In genomic region chr5:502325-503079, GRCh38 we compare ENCODE assay signal across 25 cellular contexts. TPM values are rescaled to one million over a fixed set of nuclear protein-coding genes. Genes with fewer than 3 reads are reported as not detected.
A peak's percentile ranks its signal among the peaks of the same experiment; 100 is the strongest.
DNase-seq lines count a peak whose midpoint lies in the region; ATAC-seq and TF ChIP-seq lines count a peak whose summit lies in the region.
"Had no signal": no experiment of that assay in that cellular context is flagged by ENCODE, and none has a peak within 500 bp of the region (broad histone marks: within the 10 kb centered on the region; RNA-seq: fewer than 3 reads in every experiment).

No MANE protein-coding gene starts in this region.

- no peak for TF ChIP-seq CTCF in upper lobe of right lung (IDR thresholded peaks at IDR 0.05)
- no peak for TF ChIP-seq CTCF in Peyer's patch (IDR thresholded peaks at IDR 0.05)

- peak; percentile 62 for ATAC-seq in upper lobe of right lung
- ATAC-seq: pancreas, PC-3 had no signal

- DNase-seq in NCI-H82 (lab: John Stamatoyannopoulos, UW) (peak; percentile 23), NCI-H82 treated with DMSO at 0.1 percent for 48 hours (lab: John Stamatoyannopoulos, UW; ENCODE audit: unreplicated experiment) (no peak), SK-MEL-5 (ENCODE audit: low read depth, low spot score) (peak; percentile 32), islet precursor cell (peak; percentile 73), upper lobe of right lung (no peak), Peyer's patch (no peak), NCI-H2107 (lab: John Stamatoyannopoulos, UW) (no peak)
- DNase-seq in activated T-helper 1 cell treated with anti-CD3 and anti-CD28 coated beads, Interleukin-12 subunit alpha, Interleukin-12 subunit beta, Interleukin-2, Interleukin-4 antibody, amounts not matched to agents 30 ng/mL and 10 ng/mL and 1 ng/mL, durations not matched to agents 14 hours and 24 hours and 36 hours (ENCODE audit: low spot score) = no peak
- DNase-seq: activated CD4-positive, alpha-beta memory T cell treated with anti-CD3 and anti-CD28 coated beads, Interleukin-2, amount 10 ng/mL, durations not matched to agents 7 days and 5 days; activated CD4-positive, CD25-positive, alpha-beta regulatory T cell; activated naive CD4-positive, alpha-beta T cell treated with anti-CD3 and anti-CD28 coated beads, Interleukin-2, amount 10 ng/mL, durations not matched to agents 7 days and 5 days; activated T-cell treated with anti-CD3 and anti-CD28 coated beads, Interleukin-2, amount 50 U/mL, for 1 hour; HCEC 1CT; heart left ventricle; mammary epithelial cell; NCI-H1930; PC-3; sigmoid colon; SK-N-SH; stimulated activated naive CD4-positive, alpha-beta T cell treated with Interleukin-2 at 50 U/mL for 16 hours had no signal

- no peak overlapping the region for H3K4me3 Mint-ChIP-seq in activated T-helper 1 cell treated with anti-CD3 and anti-CD28 coated beads, Interleukin-12 subunit alpha, Interleukin-12 subunit beta, Interleukin-2, Interleukin-4 antibody, amounts not matched to agents 30 ng/mL and 10 ng/mL and 1 ng/mL, durations not matched to agents 14 hours and 24 hours and 36 hours
- H3K4me3 Mint-ChIP-seq: activated CD4-positive, alpha-beta memory T cell treated with anti-CD3 and anti-CD28 coated beads, Interleukin-2, amount 10 ng/mL, durations not matched to agents 7 days and 5 days; activated naive CD4-positive, alpha-beta T cell treated with anti-CD3 and anti-CD28 coated beads, Interleukin-2, amount 10 ng/mL, durations not matched to agents 7 days and 5 days; IgD-negative memory B cell had no signal

- no peak overlapping the region for H3K27ac Mint-ChIP-seq in activated T-helper 1 cell treated with anti-CD3 and anti-CD28 coated beads, Interleukin-12 subunit alpha, Interleukin-12 subunit beta, Interleukin-2, Interleukin-4 antibody, amounts not matched to agents 30 ng/mL and 10 ng/mL and 1 ng/mL, durations not matched to agents 14 hours and 24 hours and 36 hours
- H3K27ac Mint-ChIP-seq: activated CD4-positive, alpha-beta memory T cell treated with anti-CD3 and anti-CD28 coated beads, Interleukin-2, amount 10 ng/mL, durations not matched to agents 7 days and 5 days; activated naive CD4-positive, alpha-beta T cell treated with anti-CD3 and anti-CD28 coated beads, Interleukin-2, amount 10 ng/mL, durations not matched to agents 7 days and 5 days; IgD-negative memory B cell had no signal

- H3K4me1 Mint-ChIP-seq in activated T-helper 1 cell treated with anti-CD3 and anti-CD28 coated beads, Interleukin-12 subunit alpha, Interleukin-12 subunit beta, Interleukin-2, Interleukin-4 antibody, amounts not matched to agents 30 ng/mL and 10 ng/mL and 1 ng/mL, durations not matched to agents 14 hours and 24 hours and 36 hours (ENCODE audit: low read depth) = no peaks in the 10 kb centered on the region
- H3K4me1 Mint-ChIP-seq: activated CD4-positive, alpha-beta memory T cell treated with anti-CD3 and anti-CD28 coated beads, Interleukin-2, amount 10 ng/mL, durations not matched to agents 7 days and 5 days; activated naive CD4-positive, alpha-beta T cell treated with anti-CD3 and anti-CD28 coated beads, Interleukin-2, amount 10 ng/mL, durations not matched to agents 7 days and 5 days had no signal

- no peaks in the 10 kb centered on the region for H3K9me3 ChIP-seq in upper lobe of right lung
- H3K9me3 ChIP-seq in Peyer's patch = no peaks in the 10 kb centered on the region
- H3K9me3 ChIP-seq: ascending aorta, heart left ventricle, pancreas, sigmoid colon, SK-N-SH, tibial nerve had no signal

- H3K27me3 ChIP-seq in upper lobe of right lung = peaks cover 42% of the 10 kb centered on the region
- H3K27me3 ChIP-seq in Peyer's patch = no peaks in the 10 kb centered on the region
- H3K27me3 ChIP-seq: pancreas had no signal

- no peak overlapping the region for H3K4me3 ChIP-seq in upper lobe of right lung
- no peak overlapping the region for H3K4me3 ChIP-seq in Peyer's patch
- H3K4me3 ChIP-seq: pancreas, sigmoid colon, tibial nerve had no signal

- H3K36me3 Mint-ChIP-seq in activated T-helper 1 cell treated with anti-CD3 and anti-CD28 coated beads, Interleukin-12 subunit alpha, Interleukin-12 subunit beta, Interleukin-2, Interleukin-4 antibody, amounts not matched to agents 30 ng/mL and 10 ng/mL and 1 ng/mL, durations not matched to agents 14 hours and 24 hours and 36 hours (ENCODE audit: low read depth) = no peaks in the 10 kb centered on the region
- H3K36me3 Mint-ChIP-seq: activated naive CD4-positive, alpha-beta T cell treated with anti-CD3 and anti-CD28 coated beads, Interleukin-2, amount 10 ng/mL, durations not matched to agents 7 days and 5 days; IgD-negative memory B cell had no signal

- in situ Hi-C loops in SK-MEL-5 (cut with HindIII; ENCODE audit: low pct_unique_long_range_greater_than_20kb, low sequenced_read_pairs) = no loop called here

- H3K27me3 Mint-ChIP-seq in activated T-helper 1 cell treated with anti-CD3 and anti-CD28 coated beads, Interleukin-12 subunit alpha, Interleukin-12 subunit beta, Interleukin-2, Interleukin-4 antibody, amounts not matched to agents 30 ng/mL and 10 ng/mL and 1 ng/mL, durations not matched to agents 14 hours and 24 hours and 36 hours (ENCODE audit: insufficient read depth) = no peaks in the 10 kb centered on the region

- intact Hi-C loops in upper lobe of right lung (cut with DNase I) = no loop called here
- intact Hi-C loops in activated T-helper 1 cell treated with anti-CD3 and anti-CD28 coated beads, Interleukin-12 subunit alpha, Interleukin-12 subunit beta, Interleukin-2, Interleukin-4 antibody, amounts not matched to agents 30 ng/mL and 10 ng/mL and 1 ng/mL, durations not matched to agents 14 hours and 24 hours and 36 hours (cut with micrococcal nuclease) = no loop called here

- TF ChIP-seq POLR2A in Peyer's patch (IDR thresholded peaks at IDR 0.05) = no peak

- H3K36me3 ChIP-seq in upper lobe of right lung = no peaks in the 10 kb centered on the region
- no peaks in the 10 kb centered on the region for H3K36me3 ChIP-seq in Peyer's patch
- H3K36me3 ChIP-seq: ascending aorta, heart left ventricle, pancreas, sigmoid colon, tibial nerve had no signal

- H3K27ac ChIP-seq in upper lobe of right lung (no peak overlapping the region), Peyer's patch (no peak overlapping the region)
- H3K27ac ChIP-seq: ascending aorta, C4-2B, pancreas, sigmoid colon had no signal

- H3K4me1 ChIP-seq in upper lobe of right lung = no peaks in the 10 kb centered on the region
- H3K4me1 ChIP-seq in Peyer's patch = peaks cover 0 to 11% (median 0%) of the 10 kb centered on the region in 4 donors
- H3K4me1 ChIP-seq: ascending aorta, heart left ventricle, pancreas, sigmoid colon had no signal

- H3K9me3 Mint-ChIP-seq in activated T-helper 1 cell treated with anti-CD3 and anti-CD28 coated beads, Interleukin-12 subunit alpha, Interleukin-12 subunit beta, Interleukin-2, Interleukin-4 antibody, amounts not matched to agents 30 ng/mL and 10 ng/mL and 1 ng/mL, durations not matched to agents 14 hours and 24 hours and 36 hours = no peaks in the 10 kb centered on the region
- H3K9me3 Mint-ChIP-seq: activated CD4-positive, alpha-beta memory T cell treated with anti-CD3 and anti-CD28 coated beads, Interleukin-2, amount 10 ng/mL, durations not matched to agents 7 days and 5 days; activated naive CD4-positive, alpha-beta T cell treated with anti-CD3 and anti-CD28 coated beads, Interleukin-2, amount 10 ng/mL, durations not matched to agents 7 days and 5 days had no signal

RNA-seq across cellular contexts. Expression of gene SLC9A3, which starts 21.7 kb away (rescaled TPM):
- 2.9 and 3.3 TPM in 2 replicates for total RNA-seq in SK-MEL-5 (2014; rRNA removed; shearing (Covaris generic))
- polyA plus RNA-seq in SK-MEL-5 (2015; cell fraction: cytosol; rRNA removed) = 7.1 and 7.3 TPM in 2 replicates
- 16.3 and 17.3 TPM in 2 replicates for polyA plus RNA-seq in SK-MEL-5 (2015; cell fraction: nucleus; rRNA removed)
- total RNA-seq in upper lobe of right lung = 1.0 TPM
- total RNA-seq in Peyer's patch = 100 to 1,000 TPM in 3 of 4 donors, 10 to 100 TPM in 1; 16.5 to 320 (median 283) TPM
- 2.3 and 3.0 TPM in 2 replicates for total RNA-seq in activated T-helper 1 cell treated with anti-CD3 and anti-CD28 coated beads, Interleukin-12 subunit alpha, Interleukin-12 subunit beta, Interleukin-2, Interleukin-4 antibody, amounts not matched to agents 30 ng/mL and 10 ng/mL and 1 ng/mL, durations not matched to agents 14 hours and 24 hours and 36 hours

RNA-seq across cellular contexts. Expression of gene EXOC3, which starts 59.5 kb away (rescaled TPM):
- 49.2 and 50.2 TPM in 2 replicates for total RNA-seq in SK-MEL-5 (2014; rRNA removed; shearing (Covaris generic))
- polyA plus RNA-seq in SK-MEL-5 (2015; cell fraction: cytosol; rRNA removed) = 43.7 and 49.3 TPM in 2 replicates
- 83.3 and 108 TPM in 2 replicates for polyA plus RNA-seq in SK-MEL-5 (2015; cell fraction: nucleus; rRNA removed)
- total RNA-seq in upper lobe of right lung (59.5 TPM), Peyer's patch (100 to 1,000 TPM in 3 of 4 donors, 10 to 100 TPM in 1; 74.3 to 201 (median 141) TPM)
- 59.6 and 62.0 TPM in 2 replicates for total RNA-seq in activated T-helper 1 cell treated with anti-CD3 and anti-CD28 coated beads, Interleukin-12 subunit alpha, Interleukin-12 subunit beta, Interleukin-2, Interleukin-4 antibody, amounts not matched to agents 30 ng/mL and 10 ng/mL and 1 ng/mL, durations not matched to agents 14 hours and 24 hours and 36 hours

Comparison
In these comparisons a context has a peak if more than half of its experiments do, and no peak if none do; other contexts are left out.
1. DNase-seq: peak in NCI-H82 (single experiment), SK-MEL-5 (single experiment) and islet precursor cell (single experiment); none in NCI-H82 treated with DMSO at 0.1 percent for 48 hours (single experiment), upper lobe of right lung (single experiment), Peyer's patch (0 of 3), activated T-helper 1 cell treated with anti-CD3 and anti-CD28 coated beads, Interleukin-12 subunit alpha, Interleukin-12 subunit beta, Interleukin-2, Interleukin-4 antibody, amounts not matched to agents 30 ng/mL and 10 ng/mL and 1 ng/mL, durations not matched to agents 14 hours and 24 hours and 36 hours (single experiment) and NCI-H2107 (single experiment).